Comparison of ENCODE assay signal across 14 cellular contexts in the genomic region with DNA sequence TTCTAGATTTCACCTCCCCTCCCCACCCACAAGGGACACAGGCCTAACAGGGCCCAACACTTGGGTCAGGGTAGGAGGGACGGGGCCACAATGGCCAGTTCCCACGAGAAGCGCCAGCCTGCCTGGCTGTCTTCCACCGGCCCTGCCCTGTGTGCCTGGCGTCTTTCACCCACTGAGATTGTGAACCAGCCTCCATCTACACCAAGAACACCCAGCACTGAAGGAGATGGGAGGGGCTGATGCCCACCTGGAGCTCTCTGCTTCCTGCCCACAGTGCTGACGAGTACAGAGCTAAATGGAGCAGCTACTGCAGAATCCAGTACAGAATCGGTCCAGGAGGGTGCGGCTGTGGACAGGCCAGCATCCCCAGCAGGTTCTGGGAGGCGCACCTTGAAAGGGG. TPM values are rescaled to one million over a fixed set of nuclear protein-coding genes. Genes with fewer than 3 reads are reported as not detected.
DNase-seq lines count a peak whose midpoint lies in the region; ATAC-seq and TF ChIP-seq lines count a peak whose summit lies in the region.
"Had no signal": no experiment of that assay in that cellular context is flagged by ENCODE, and none has a peak within 500 bp of the region (broad histone marks: within the 10 kb centered on the region; RNA-seq: fewer than 3 reads in every experiment).

No MANE protein-coding gene starts in this region.

- TF ChIP-seq POLR2A in suprapubic skin (IDR thresholded peaks at IDR 0.05) = no peak

- H3K4me1 Mint-ChIP-seq in activated CD8-positive, alpha-beta T cell treated with anti-CD3 and anti-CD28 coated beads, Interleukin-2, amount 10 ng/mL, durations not matched to agents 7 days and 5 days (ENCODE audit: low read depth) = peaks cover 5% of the 10 kb centered on the region
- H3K4me1 Mint-ChIP-seq in activated CD8-positive, alpha-beta T cell treated with anti-CD3 and anti-CD28 coated beads for 36 hours (ENCODE audit: low read depth) = no peaks in the 10 kb centered on the region
- peaks cover 29% of the 10 kb centered on the region for H3K4me1 Mint-ChIP-seq in brain

- no peak for TF ChIP-seq CTCF in activated CD8-positive, alpha-beta T cell treated with anti-CD3 and anti-CD28 coated beads for 36 hours (IDR thresholded peaks at IDR 0.05)
- TF ChIP-seq CTCF in PC-3 (conservative IDR thresholded peaks at IDR 0.05; ENCODE audit: low read depth, low read length) = no peak
- no peak for TF ChIP-seq CTCF in brain (conservative IDR thresholded peaks at IDR 0.05)
- no peak for TF ChIP-seq CTCF in suprapubic skin (IDR thresholded peaks at IDR 0.05)
- TF ChIP-seq CTCF in mucosa of descending colon (IDR thresholded peaks at IDR 0.05) = no peak

- peak overlapping the region; percentile 22 for H2BK12ac ChIP-seq in neuronal stem cell (ENCODE audit: low read length)

- ATAC-seq in activated CD8-positive, alpha-beta T cell treated with anti-CD3 and anti-CD28 coated beads, Interleukin-2, amount 10 ng/mL, durations not matched to agents 7 days and 5 days = no peak
- no peak for ATAC-seq in activated CD8-positive, alpha-beta T cell treated with anti-CD3 and anti-CD28 coated beads for 36 hours
- no peak for ATAC-seq in PC-3
- ATAC-seq in mucosa of descending colon = no peak

- no peaks in the 10 kb centered on the region for H3K79me1 ChIP-seq in neuronal stem cell (ENCODE audit: low read depth, low read length)

- H2AK5ac ChIP-seq in neuronal stem cell (ENCODE audit: low read depth, low read length) = no peak overlapping the region

- H3K4me3 ChIP-seq in PC-3 (ENCODE audit: low read length) = no peak overlapping the region
- H3K4me3 ChIP-seq in neuronal stem cell (ENCODE audit: low read length in 2 of 2) = peak overlapping the region in 1 of 2 donors; percentile 33
- H3K4me3 ChIP-seq in suprapubic skin = no peak overlapping the region
- H3K4me3 ChIP-seq in mucosa of descending colon = no peak overlapping the region
- H3K4me3 ChIP-seq: BLaER1 had no signal

- H3K23ac ChIP-seq in neuronal stem cell (ENCODE audit: low read depth, low read length, poor library complexity) = no peak overlapping the region

- DNase-seq in activated CD8-positive, alpha-beta T cell treated with anti-CD3 and anti-CD28 coated beads, Interleukin-2, amount 10 ng/mL, durations not matched to agents 7 days and 5 days = no peak
- DNase-seq in activated CD8-positive, alpha-beta T cell treated with anti-CD3 and anti-CD28 coated beads for 36 hours = no peak
- no peak for DNase-seq in PC-3
- DNase-seq in neuronal stem cell (ENCODE audit: low spot score) = no peak
- no peak for DNase-seq in DMS 273 treated with DMSO at 0.1 percent for 48 hours (lab: John Stamatoyannopoulos, UW)
- no peak for DNase-seq in suprapubic skin (ENCODE audit: low spot score in 2 of 2)
- DNase-seq in mucosa of descending colon = no peak
- DNase-seq: 8988T, AML-193, HCEC 1CT, HFFc6 had no signal

- no peaks in the 10 kb centered on the region for H4K20me1 ChIP-seq in PC-3 (ENCODE audit: low read length)

- H2BK5ac ChIP-seq in neuronal stem cell (ENCODE audit: low read length) = no peak overlapping the region

- H3K9ac ChIP-seq in PC-3 (ENCODE audit: low read length) (no peak overlapping the region), neuronal stem cell (ENCODE audit: low read depth, low read length, poor library complexity) (no peak overlapping the region)
- H3K9ac ChIP-seq: BLaER1 had no signal

- H3K36me3 ChIP-seq in PC-3 (ENCODE audit: low read depth, low read length) (no peaks in the 10 kb centered on the region), neuronal stem cell (replicated peaks in 1 of 2; ENCODE audit: control insufficient read depth in 2 of 2, insufficient read depth in 2 of 2, low read length in 2 of 2) (peaks cover 6 to 10% of the 10 kb centered on the region in 2 donors), suprapubic skin (peaks cover 40% of the 10 kb centered on the region), mucosa of descending colon (ENCODE audit: low read depth) (no peaks in the 10 kb centered on the region)

- no CpG with 5 or more reads among the region's 9 CpGs for WGBS in neuronal stem cell (ENCODE audit: extremely low coverage in 2 of 2, insufficient read length in 2 of 2, insufficient replicate concordance in 1 of 2), 2 donors
- WGBS in suprapubic skin = 82% methylated on average over 2 of the region's 9 CpGs

- H3K27ac Mint-ChIP-seq in activated CD8-positive, alpha-beta T cell treated with anti-CD3 and anti-CD28 coated beads, Interleukin-2, amount 10 ng/mL, durations not matched to agents 7 days and 5 days = peak overlapping the region; percentile 67
- no peak overlapping the region for H3K27ac Mint-ChIP-seq in activated CD8-positive, alpha-beta T cell treated with anti-CD3 and anti-CD28 coated beads for 36 hours
- peak overlapping the region in 4 of 5 experiments; percentile 26 to 81 (median 39) for H3K27ac Mint-ChIP-seq in brain
- H3K27ac Mint-ChIP-seq: HFFc6 had no signal

- intact Hi-C loops in activated CD8-positive, alpha-beta T cell treated with anti-CD3 and anti-CD28 coated beads for 36 hours (cut with micrococcal nuclease) = no loop called here
- intact Hi-C loops in PC-3 (cut with micrococcal nuclease) (no loop called here), mucosa of descending colon (cut with DNase I, micrococcal nuclease) (no loop called here)

- H3K27me3 ChIP-seq in PC-3 (ENCODE audit: low read length) (no peaks in the 10 kb centered on the region), neuronal stem cell (ENCODE audit: control insufficient read depth in 3 of 3, insufficient read depth in 3 of 3, low read depth in 1 of 3, low read length in 3 of 3) (peaks cover 0 to 18% (median 5%) of the 10 kb centered on the region in 3 experiments), suprapubic skin (peaks cover 7% of the 10 kb centered on the region)

- H3K9me3 ChIP-seq in PC-3 (ENCODE audit: low read length) = no peaks in the 10 kb centered on the region
- no peaks in the 10 kb centered on the region for H3K9me3 ChIP-seq in neuronal stem cell (replicated peaks in 1 of 2; ENCODE audit: control insufficient read depth in 2 of 2, insufficient read depth in 1 of 2, low read depth in 1 of 2, low read length in 2 of 2)
- no peaks in the 10 kb centered on the region for H3K9me3 ChIP-seq in suprapubic skin
- no peaks in the 10 kb centered on the region for H3K9me3 ChIP-seq in mucosa of descending colon
- H3K9me3 ChIP-seq: BLaER1 had no signal

- H4K8ac ChIP-seq in neuronal stem cell (ENCODE audit: low read depth, low read length) = no peak overlapping the region

- H2AFZ ChIP-seq in PC-3 (ENCODE audit: low read length) (no peak overlapping the region), neuronal stem cell (ENCODE audit: low read length) (no peak overlapping the region)

- BruUV-seq in PC-3 (replicated peaks; lab: Mats Ljungman, UMichigan) = TSS peak; percentile 5

- H3K9me3 Mint-ChIP-seq in activated CD8-positive, alpha-beta T cell treated with anti-CD3 and anti-CD28 coated beads, Interleukin-2, amount 10 ng/mL, durations not matched to agents 7 days and 5 days (ENCODE audit: insufficient read depth) = no peaks in the 10 kb centered on the region
- H3K9me3 Mint-ChIP-seq in activated CD8-positive, alpha-beta T cell treated with anti-CD3 and anti-CD28 coated beads for 36 hours = no peaks in the 10 kb centered on the region
- H3K9me3 Mint-ChIP-seq in brain = peaks cover 0 to 2% (median 0%) of the 10 kb centered on the region in 5 experiments
- H3K9me3 Mint-ChIP-seq: HFFc6 had no signal

- H3K4ac ChIP-seq in neuronal stem cell (ENCODE audit: low read length) = no peak overlapping the region

- H3K36me3 Mint-ChIP-seq in activated CD8-positive, alpha-beta T cell treated with anti-CD3 and anti-CD28 coated beads, Interleukin-2, amount 10 ng/mL, durations not matched to agents 7 days and 5 days (ENCODE audit: low read depth) = no peaks in the 10 kb centered on the region
- H3K36me3 Mint-ChIP-seq in activated CD8-positive, alpha-beta T cell treated with anti-CD3 and anti-CD28 coated beads for 36 hours (ENCODE audit: low read depth) = no peaks in the 10 kb centered on the region
- peaks cover 3% of the 10 kb centered on the region for H3K36me3 Mint-ChIP-seq in brain

- H3K27ac ChIP-seq in PC-3 (ENCODE audit: low read length) (no peak overlapping the region), neuronal stem cell (replicated peaks; ENCODE audit: low read length) (no peak overlapping the region), suprapubic skin (no peak overlapping the region)
- H3K27ac ChIP-seq: BLaER1 had no signal

- POLR2A ChIA-PET in activated CD8-positive, alpha-beta T cell treated with anti-CD3 and anti-CD28 coated beads, Interleukin-2, amount 10 ng/mL, durations not matched to agents 7 days and 5 days (lab: Charles Lee) = no interaction called here
- POLR2A ChIA-PET in activated CD8-positive, alpha-beta T cell treated with anti-CD3 and anti-CD28 coated beads for 36 hours (lab: Charles Lee) = interaction anchor here (1.1 to 1.5 kb wide), 3 partner anchors 9 to 32 kb away, joined by 3 to 4 read pairs (median 3); no protein-coding TSS in a partner anchor
- POLR2A ChIA-PET in PC-3 (lab: Charles Lee; ENCODE audit: unreplicated experiment) = no interaction called here

- H3K27me3 Mint-ChIP-seq in activated CD8-positive, alpha-beta T cell treated with anti-CD3 and anti-CD28 coated beads, Interleukin-2, amount 10 ng/mL, durations not matched to agents 7 days and 5 days (ENCODE audit: low read depth) = peaks cover 9% of the 10 kb centered on the region
- no peaks in the 10 kb centered on the region for H3K27me3 Mint-ChIP-seq in activated CD8-positive, alpha-beta T cell treated with anti-CD3 and anti-CD28 coated beads for 36 hours
- no peaks in the 10 kb centered on the region for H3K27me3 Mint-ChIP-seq in brain

- H3K14ac ChIP-seq in neuronal stem cell (ENCODE audit: low read length) = no peak overlapping the region

- CTCF ChIA-PET in activated CD8-positive, alpha-beta T cell treated with anti-CD3 and anti-CD28 coated beads, Interleukin-2, amount 10 ng/mL, durations not matched to agents 7 days and 5 days (lab: Charles Lee) = interaction anchor here (2.0 kb wide), 1 partner anchor 18 kb away, joined by 5 read pairs; a partner anchor contains a TSS
- CTCF ChIA-PET in activated CD8-positive, alpha-beta T cell treated with anti-CD3 and anti-CD28 coated beads for 36 hours (lab: Charles Lee) = no interaction called here
- CTCF ChIA-PET in PC-3 (lab: Charles Lee) = no interaction called here

- no peaks in the 10 kb centered on the region for H3F3A ChIP-seq in PC-3 (ENCODE audit: low read length, unreplicated experiment)

- H2BK120ac ChIP-seq in neuronal stem cell (ENCODE audit: low read depth, low read length) = no peak overlapping the region

- no peaks in the 10 kb centered on the region for H3K79me2 ChIP-seq in PC-3 (ENCODE audit: low read length)

- H3K4me3 Mint-ChIP-seq in activated CD8-positive, alpha-beta T cell treated with anti-CD3 and anti-CD28 coated beads, Interleukin-2, amount 10 ng/mL, durations not matched to agents 7 days and 5 days = no peak overlapping the region
- H3K4me3 Mint-ChIP-seq in activated CD8-positive, alpha-beta T cell treated with anti-CD3 and anti-CD28 coated beads for 36 hours = no peak overlapping the region
- H3K4me3 Mint-ChIP-seq in brain = no peak overlapping the region
- H3K4me3 Mint-ChIP-seq: HFFc6 had no signal

- H3K9me2 ChIP-seq in PC-3 (replicated peaks; ENCODE audit: low read length) = no peaks in the 10 kb centered on the region

- H3K4me2 ChIP-seq in PC-3 (ENCODE audit: low read length) (no peak overlapping the region), neuronal stem cell (ENCODE audit: insufficient read depth, low read length, poor library complexity, severe bottlenecking) (no peak overlapping the region)
- H3K4me2 ChIP-seq: BLaER1 had no signal

- no peak overlapping the region for H4K91ac ChIP-seq in neuronal stem cell (ENCODE audit: low read depth, low read length, poor library complexity)

- H2BK15ac ChIP-seq in neuronal stem cell (ENCODE audit: low read length) = no peak overlapping the region

- no peak for TF ChIP-seq EP300 in suprapubic skin (IDR thresholded peaks at IDR 0.05)

- H3K4me1 ChIP-seq in PC-3 (ENCODE audit: insufficient read depth, low read length) (peaks cover 12% of the 10 kb centered on the region), neuronal stem cell (ENCODE audit: control insufficient read depth in 2 of 2, insufficient read depth in 1 of 2, low read depth in 1 of 2, low read length in 2 of 2) (peaks cover 0 to 2% of the 10 kb centered on the region in 2 donors), suprapubic skin (peaks cover 11% of the 10 kb centered on the region), mucosa of descending colon (ENCODE audit: low read depth) (no peaks in the 10 kb centered on the region)

- no peak overlapping the region for H3K18ac ChIP-seq in neuronal stem cell (ENCODE audit: low read length)

RNA-seq across cellular contexts. Expression of a gene that starts 2.4 kb away (rescaled TPM):
- 1 to 10 TPM; 2.8 to 3.2 TPM for total RNA-seq in activated CD8-positive, alpha-beta T cell treated with anti-CD3 and anti-CD28 coated beads, Interleukin-2, amount 10 ng/mL, durations not matched to agents 7 days and 5 days
- total RNA-seq in activated CD8-positive, alpha-beta T cell treated with anti-CD3 and anti-CD28 coated beads for 36 hours = 1 to 10 TPM; 3.7 to 5.8 TPM
- 1.7 and 2.6 TPM in 2 replicates for total RNA-seq in PC-3 (2014; rRNA removed)
- polyA plus RNA-seq in brain (ENCODE audit: insufficient read depth, low read depth, low replicate concordance) = 2.0 TPM
- 5.1 TPM for polyA plus RNA-seq in neuronal stem cell (2013, experiment 1 of 2)
- polyA plus RNA-seq in neuronal stem cell (2013, experiment 2 of 2) = 4.6 TPM
- total RNA-seq in suprapubic skin = 1 to 10 TPM; 2.6 to 8.7 (median 4.1) TPM
- 1 to 10 TPM; 1.2 to 6.5 (median 3.4) TPM for total RNA-seq in mucosa of descending colon

RNA-seq across cellular contexts. Expression of a gene that starts 11.7 kb away (rescaled TPM):
- total RNA-seq in activated CD8-positive, alpha-beta T cell treated with anti-CD3 and anti-CD28 coated beads, Interleukin-2, amount 10 ng/mL, durations not matched to agents 7 days and 5 days = 10 to 100 TPM; 20.3 to 21.0 TPM
- 10 to 100 TPM in 1 of 2 experiments, 1 to 10 TPM in 1; 9.9 to 10.4 TPM for total RNA-seq in activated CD8-positive, alpha-beta T cell treated with anti-CD3 and anti-CD28 coated beads for 36 hours
- total RNA-seq in PC-3 (2014; rRNA removed) (30.6 and 40.1 TPM in 2 replicates), suprapubic skin (10 to 100 TPM in 3 of 4 donors, 1 to 10 TPM in 1; 7.7 to 14.7 (median 13.4) TPM), mucosa of descending colon (10 to 100 TPM in 2 of 3 donors, 1 to 10 TPM in 1; 8.3 to 12.4 (median 11.7) TPM)
- 45.3 TPM for polyA plus RNA-seq in brain (ENCODE audit: insufficient read depth, low read depth, low replicate concordance)
- polyA plus RNA-seq in neuronal stem cell (2013, experiment 1 of 2) = 14.1 TPM
- polyA plus RNA-seq in neuronal stem cell (2013, experiment 2 of 2) = 13.9 TPM

RNA-seq across cellular contexts. Expression of a gene that starts 13.4 kb away (rescaled TPM):
- 100 to 1,000 TPM; 107 to 112 TPM for total RNA-seq in activated CD8-positive, alpha-beta T cell treated with anti-CD3 and anti-CD28 coated beads, Interleukin-2, amount 10 ng/mL, durations not matched to agents 7 days and 5 days
- 10 to 100 TPM; 42.7 to 46.1 TPM for total RNA-seq in activated CD8-positive, alpha-beta T cell treated with anti-CD3 and anti-CD28 coated beads for 36 hours
- total RNA-seq in PC-3 (2014; rRNA removed) (267 and 284 TPM in 2 replicates), suprapubic skin (10 to 100 TPM; 31.9 to 78.7 (median 59.7) TPM), mucosa of descending colon (100 to 1,000 TPM in 1 of 3 donors, 10 to 100 TPM in 2; 82.2 to 168 (median 89.5) TPM)
- 84.5 TPM for polyA plus RNA-seq in brain (ENCODE audit: insufficient read depth, low read depth, low replicate concordance)
- polyA plus RNA-seq in neuronal stem cell (2013, experiment 1 of 2) = 47.2 TPM
- 44.5 TPM for polyA plus RNA-seq in neuronal stem cell (2013, experiment 2 of 2)

RNA-seq across cellular contexts. Expression of a gene that starts 17.7 kb away (rescaled TPM):
- total RNA-seq in activated CD8-positive, alpha-beta T cell treated with anti-CD3 and anti-CD28 coated beads, Interleukin-2, amount 10 ng/mL, durations not matched to agents 7 days and 5 days = 10 to 100 TPM; 48.0 to 49.5 TPM
- total RNA-seq in activated CD8-positive, alpha-beta T cell treated with anti-CD3 and anti-CD28 coated beads for 36 hours = 10 to 100 TPM; 41.4 to 47.5 TPM
- 58.4 and 95.7 TPM in 2 replicates for total RNA-seq in PC-3 (2014; rRNA removed)
- 29.9 TPM for polyA plus RNA-seq in brain (ENCODE audit: insufficient read depth, low read depth, low replicate concordance)
- polyA plus RNA-seq in neuronal stem cell (2013, experiment 1 of 2) = 8.6 TPM
- polyA plus RNA-seq in neuronal stem cell (2013, experiment 2 of 2) = 8.5 TPM
- total RNA-seq in suprapubic skin = 10 to 100 TPM; 29.5 to 42.3 (median 31.9) TPM
- total RNA-seq in mucosa of descending colon = 10 to 100 TPM; 40.1 to 44.9 (median 41.8) TPM

RNA-seq across cellular contexts. Expression of a gene that starts 21.7 kb away (rescaled TPM):
- total RNA-seq in activated CD8-positive, alpha-beta T cell treated with anti-CD3 and anti-CD28 coated beads, Interleukin-2, amount 10 ng/mL, durations not matched to agents 7 days and 5 days = 1 to 10 TPM; 6.8 to 7.4 TPM
- 10 to 100 TPM; 12.6 to 14.0 TPM for total RNA-seq in activated CD8-positive, alpha-beta T cell treated with anti-CD3 and anti-CD28 coated beads for 36 hours
- 1.2 and 1.3 TPM in 2 replicates for total RNA-seq in PC-3 (2014; rRNA removed)
- polyA plus RNA-seq in brain (ENCODE audit: insufficient read depth, low read depth, low replicate concordance) = 0.24 TPM
- polyA plus RNA-seq in neuronal stem cell (2013, experiment 1 of 2) = 6.3 TPM
- polyA plus RNA-seq in neuronal stem cell (2013, experiment 2 of 2) = 5.0 TPM
- total RNA-seq in suprapubic skin = 100 to 1,000 TPM in 2 of 4 donors, 10 to 100 TPM in 2; 27.0 to 195 (median 122) TPM
- under 1 TPM; 0.09 to 0.90 (median 0.89) TPM for total RNA-seq in mucosa of descending colon
- total RNA-seq: Daoy had no signal
